ENCODE assay signal across 2 cellular contexts in the genomic region with DNA sequence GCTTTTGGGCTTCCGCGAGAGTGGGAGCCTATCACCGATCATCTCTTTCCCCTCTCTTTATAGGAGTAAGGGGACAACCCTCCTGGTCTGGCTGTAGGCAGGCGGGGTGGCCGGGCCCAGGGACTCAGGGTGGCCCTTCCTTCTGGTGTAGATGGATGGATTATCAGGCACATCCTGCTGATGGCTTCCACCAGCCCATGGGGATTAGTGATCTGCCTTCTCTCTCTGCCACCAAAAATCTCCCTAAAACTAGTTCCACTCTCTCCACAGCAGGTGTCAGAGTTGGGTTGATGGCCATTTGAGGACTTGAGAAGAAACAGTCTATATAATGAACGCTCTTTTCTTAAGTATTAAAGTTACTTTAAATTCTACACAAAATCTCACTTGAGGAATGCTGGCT.
TF ChIP-seq lines count a peak whose summit lies in the region.

No MANE protein-coding gene starts in this region.

TF ChIP-seq in HepG2, 621 proteins besides CTCF, POLR2A, EP300 and RAD21:
- TF ChIP-seq SRSF4 (IDR thresholded peaks at IDR 0.05; ENCODE audit: low read depth, low read length, poor library complexity, severe bottlenecking) (no peak), MZF1 (CRISPR knock-in tag; IDR thresholded peaks at IDR 0.05; ENCODE audit: borderline replicate concordance) (no peak), STAG1 (CRISPR knock-in tag; IDR thresholded peaks at IDR 0.05) (peak; percentile 37)
- TF ChIP-seq, protein P1, sequence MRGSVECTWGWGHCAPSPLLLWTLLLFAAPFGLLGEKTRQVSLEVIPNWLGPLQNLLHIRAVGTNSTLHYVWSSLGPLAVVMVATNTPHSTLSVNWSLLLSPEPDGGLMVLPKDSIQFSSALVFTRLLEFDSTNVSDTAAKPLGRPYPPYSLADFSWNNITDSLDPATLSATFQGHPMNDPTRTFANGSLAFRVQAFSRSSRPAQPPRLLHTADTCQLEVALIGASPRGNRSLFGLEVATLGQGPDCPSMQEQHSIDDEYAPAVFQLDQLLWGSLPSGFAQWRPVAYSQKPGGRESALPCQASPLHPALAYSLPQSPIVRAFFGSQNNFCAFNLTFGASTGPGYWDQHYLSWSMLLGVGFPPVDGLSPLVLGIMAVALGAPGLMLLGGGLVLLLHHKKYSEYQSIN (CRISPR knock-in tag; IDR thresholded peaks at IDR 0.05; ENCODE audit: borderline replicate concordance), result no peak
- TF ChIP-seq, protein P2, sequence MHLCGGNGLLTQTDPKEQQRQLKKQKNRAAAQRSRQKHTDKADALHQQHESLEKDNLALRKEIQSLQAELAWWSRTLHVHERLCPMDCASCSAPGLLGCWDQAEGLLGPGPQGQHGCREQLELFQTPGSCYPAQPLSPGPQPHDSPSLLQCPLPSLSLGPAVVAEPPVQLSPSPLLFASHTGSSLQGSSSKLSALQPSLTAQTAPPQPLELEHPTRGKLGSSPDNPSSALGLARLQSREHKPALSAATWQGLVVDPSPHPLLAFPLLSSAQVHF (CRISPR knock-in tag; IDR thresholded peaks at IDR 0.05), result no peak

TF ChIP-seq in WTC11, 78 proteins besides CTCF, POLR2A, EP300 and RAD21:
- TF ChIP-seq CREM (CRISPR knock-in tag; IDR thresholded peaks at IDR 0.05) (no peak), GRHL2 (CRISPR knock-in tag; IDR thresholded peaks at IDR 0.05; ENCODE audit: insufficient replicate concordance, severe bottlenecking) (no peak), ZNF423 (CRISPR knock-in tag; IDR thresholded peaks at IDR 0.05) (no peak), ZNF416 (CRISPR knock-in tag; IDR thresholded peaks at IDR 0.05) (no peak), CREB1 (CRISPR knock-in tag; IDR thresholded peaks at IDR 0.05) (no peak), SP1 (CRISPR knock-in tag; conservative IDR thresholded peaks at IDR 0.05) (no peak), NR2C2 (CRISPR knock-in tag; IDR thresholded peaks at IDR 0.05) (no peak)
- TF ChIP-seq, protein P3, sequence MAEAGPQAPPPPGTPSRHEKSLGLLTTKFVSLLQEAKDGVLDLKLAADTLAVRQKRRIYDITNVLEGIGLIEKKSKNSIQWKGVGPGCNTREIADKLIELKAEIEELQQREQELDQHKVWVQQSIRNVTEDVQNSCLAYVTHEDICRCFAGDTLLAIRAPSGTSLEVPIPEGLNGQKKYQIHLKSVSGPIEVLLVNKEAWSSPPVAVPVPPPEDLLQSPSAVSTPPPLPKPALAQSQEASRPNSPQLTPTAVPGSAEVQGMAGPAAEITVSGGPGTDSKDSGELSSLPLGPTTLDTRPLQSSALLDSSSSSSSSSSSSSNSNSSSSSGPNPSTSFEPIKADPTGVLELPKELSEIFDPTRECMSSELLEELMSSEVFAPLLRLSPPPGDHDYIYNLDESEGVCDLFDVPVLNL (CRISPR knock-in tag; IDR thresholded peaks at IDR 0.05; ENCODE audit: borderline replicate concordance, low read depth), result no peak
- TF ChIP-seq, protein P4, sequence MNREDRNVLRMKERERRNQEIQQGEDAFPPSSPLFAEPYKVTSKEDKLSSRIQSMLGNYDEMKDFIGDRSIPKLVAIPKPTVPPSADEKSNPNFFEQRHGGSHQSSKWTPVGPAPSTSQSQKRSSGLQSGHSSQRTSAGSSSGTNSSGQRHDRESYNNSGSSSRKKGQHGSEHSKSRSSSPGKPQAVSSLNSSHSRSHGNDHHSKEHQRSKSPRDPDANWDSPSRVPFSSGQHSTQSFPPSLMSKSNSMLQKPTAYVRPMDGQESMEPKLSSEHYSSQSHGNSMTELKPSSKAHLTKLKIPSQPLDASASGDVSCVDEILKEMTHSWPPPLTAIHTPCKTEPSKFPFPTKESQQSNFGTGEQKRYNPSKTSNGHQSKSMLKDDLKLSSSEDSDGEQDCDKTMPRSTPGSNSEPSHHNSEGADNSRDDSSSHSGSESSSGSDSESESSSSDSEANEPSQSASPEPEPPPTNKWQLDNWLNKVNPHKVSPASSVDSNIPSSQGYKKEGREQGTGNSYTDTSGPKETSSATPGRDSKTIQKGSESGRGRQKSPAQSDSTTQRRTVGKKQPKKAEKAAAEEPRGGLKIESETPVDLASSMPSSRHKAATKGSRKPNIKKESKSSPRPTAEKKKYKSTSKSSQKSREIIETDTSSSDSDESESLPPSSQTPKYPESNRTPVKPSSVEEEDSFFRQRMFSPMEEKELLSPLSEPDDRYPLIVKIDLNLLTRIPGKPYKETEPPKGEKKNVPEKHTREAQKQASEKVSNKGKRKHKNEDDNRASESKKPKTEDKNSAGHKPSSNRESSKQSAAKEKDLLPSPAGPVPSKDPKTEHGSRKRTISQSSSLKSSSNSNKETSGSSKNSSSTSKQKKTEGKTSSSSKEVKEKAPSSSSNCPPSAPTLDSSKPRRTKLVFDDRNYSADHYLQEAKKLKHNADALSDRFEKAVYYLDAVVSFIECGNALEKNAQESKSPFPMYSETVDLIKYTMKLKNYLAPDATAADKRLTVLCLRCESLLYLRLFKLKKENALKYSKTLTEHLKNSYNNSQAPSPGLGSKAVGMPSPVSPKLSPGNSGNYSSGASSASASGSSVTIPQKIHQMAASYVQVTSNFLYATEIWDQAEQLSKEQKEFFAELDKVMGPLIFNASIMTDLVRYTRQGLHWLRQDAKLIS (CRISPR knock-in tag; IDR thresholded peaks at IDR 0.05; ENCODE audit: borderline replicate concordance), result no peak
- TF ChIP-seq, protein P5, sequence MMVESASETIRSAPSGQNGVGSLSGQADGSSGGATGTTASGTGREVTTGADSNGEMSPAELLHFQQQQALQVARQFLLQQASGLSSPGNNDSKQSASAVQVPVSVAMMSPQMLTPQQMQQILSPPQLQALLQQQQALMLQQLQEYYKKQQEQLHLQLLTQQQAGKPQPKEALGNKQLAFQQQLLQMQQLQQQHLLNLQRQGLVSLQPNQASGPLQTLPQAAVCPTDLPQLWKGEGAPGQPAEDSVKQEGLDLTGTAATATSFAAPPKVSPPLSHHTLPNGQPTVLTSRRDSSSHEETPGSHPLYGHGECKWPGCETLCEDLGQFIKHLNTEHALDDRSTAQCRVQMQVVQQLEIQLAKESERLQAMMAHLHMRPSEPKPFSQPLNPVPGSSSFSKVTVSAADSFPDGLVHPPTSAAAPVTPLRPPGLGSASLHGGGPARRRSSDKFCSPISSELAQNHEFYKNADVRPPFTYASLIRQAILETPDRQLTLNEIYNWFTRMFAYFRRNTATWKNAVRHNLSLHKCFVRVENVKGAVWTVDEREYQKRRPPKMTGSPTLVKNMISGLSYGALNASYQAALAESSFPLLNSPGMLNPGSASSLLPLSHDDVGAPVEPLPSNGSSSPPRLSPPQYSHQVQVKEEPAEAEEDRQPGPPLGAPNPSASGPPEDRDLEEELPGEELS (CRISPR knock-in tag; IDR thresholded peaks at IDR 0.05), result no peak
- TF ChIP-seq, protein P6, sequence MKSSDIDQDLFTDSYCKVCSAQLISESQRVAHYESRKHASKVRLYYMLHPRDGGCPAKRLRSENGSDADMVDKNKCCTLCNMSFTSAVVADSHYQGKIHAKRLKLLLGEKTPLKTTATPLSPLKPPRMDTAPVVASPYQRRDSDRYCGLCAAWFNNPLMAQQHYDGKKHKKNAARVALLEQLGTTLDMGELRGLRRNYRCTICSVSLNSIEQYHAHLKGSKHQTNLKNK (CRISPR knock-in tag; IDR thresholded peaks at IDR 0.05), result no peak
- TF ChIP-seq, protein P7, sequence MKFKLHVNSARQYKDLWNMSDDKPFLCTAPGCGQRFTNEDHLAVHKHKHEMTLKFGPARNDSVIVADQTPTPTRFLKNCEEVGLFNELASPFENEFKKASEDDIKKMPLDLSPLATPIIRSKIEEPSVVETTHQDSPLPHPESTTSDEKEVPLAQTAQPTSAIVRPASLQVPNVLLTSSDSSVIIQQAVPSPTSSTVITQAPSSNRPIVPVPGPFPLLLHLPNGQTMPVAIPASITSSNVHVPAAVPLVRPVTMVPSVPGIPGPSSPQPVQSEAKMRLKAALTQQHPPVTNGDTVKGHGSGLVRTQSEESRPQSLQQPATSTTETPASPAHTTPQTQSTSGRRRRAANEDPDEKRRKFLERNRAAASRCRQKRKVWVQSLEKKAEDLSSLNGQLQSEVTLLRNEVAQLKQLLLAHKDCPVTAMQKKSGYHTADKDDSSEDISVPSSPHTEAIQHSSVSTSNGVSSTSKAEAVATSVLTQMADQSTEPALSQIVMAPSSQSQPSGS (CRISPR knock-in tag; IDR thresholded peaks at IDR 0.05; ENCODE audit: borderline replicate concordance, low read depth), result no peak
